8 cellular contexts compared by ENCODE assay signal in the genomic region with DNA sequence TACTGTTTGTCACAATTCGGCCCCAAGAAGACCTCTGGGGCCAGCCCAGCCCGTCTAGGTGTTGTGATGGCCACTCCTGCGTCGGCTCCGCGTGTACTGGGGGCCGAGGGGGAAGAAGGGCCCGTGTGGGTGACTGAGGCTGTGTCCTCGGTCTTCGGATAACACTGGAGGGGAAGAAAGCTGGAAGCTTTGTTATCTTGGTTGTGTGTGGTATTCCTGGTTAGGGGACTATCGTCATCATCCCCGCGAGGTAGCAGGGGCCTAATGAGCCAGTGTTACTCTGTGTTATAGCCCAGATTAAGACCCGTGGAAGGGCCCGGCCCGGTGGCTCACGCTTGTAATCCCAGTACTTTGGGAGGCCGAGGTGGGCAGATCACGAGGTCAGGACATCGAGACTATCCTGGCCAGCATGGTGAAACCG. TPM values are rescaled to one million over a fixed set of nuclear protein-coding genes. Genes with fewer than 3 reads are reported as not detected.
DNase-seq lines count a peak whose midpoint lies in the region; ATAC-seq and TF ChIP-seq lines count a peak whose summit lies in the region.

No MANE protein-coding gene starts in this region.

- no peaks in the 10 kb centered on the region for H3K27me3 Mint-ChIP-seq in naive thymus-derived CD8-positive, alpha-beta T cell

- peak overlapping the region; percentile 82 to 95 (median 92) for H3K4me3 Mint-ChIP-seq in naive thymus-derived CD8-positive, alpha-beta T cell

- ATAC-seq in naive thymus-derived CD8-positive, alpha-beta T cell: no peak
- no peak for ATAC-seq in GM21723 (IDR thresholded peaks at IDR 0.05; ENCODE audit: unreplicated experiment)

- H3K27me3 ChIP-seq in BLaER1 treated with 17β-estradiol and CSF1 and Interleukin-3, amounts not matched to agents 10 nM and 100 nM: no peaks in the 10 kb centered on the region
- no peaks in the 10 kb centered on the region for H3K27me3 ChIP-seq in OCI-LY1 (ENCODE audit: insufficient read depth, low read length)

- TF ChIP-seq CTCF in OCI-LY1 (IDR thresholded peaks at IDR 0.05; ENCODE audit: low read length): no peak

- no peaks in the 10 kb centered on the region for H3K9me2 ChIP-seq in OCI-LY1 (ENCODE audit: low read depth, low read length)

- DNase-seq in dermis blood vessel endothelial cell: peak; percentile 29
- peak in 1 of 10 donors; percentile 12 for DNase-seq in naive thymus-derived CD8-positive, alpha-beta T cell
- DNase-seq in foreskin melanocyte: no peak
- DNase-seq in MV-4-11 (lab: John Stamatoyannopoulos, UW): no peak
- DNase-seq in epidermal melanocyte (ENCODE audit: insufficient read length, low spot score): no peak

- H3K79me2 ChIP-seq in OCI-LY1 (ENCODE audit: insufficient read depth, low read length): peaks cover 12% of the 10 kb centered on the region

- POLR2A ChIA-PET in naive thymus-derived CD8-positive, alpha-beta T cell (lab: Charles Lee): interaction anchor here (1.3 to 2.0 kb wide), 3 partner anchors 15 to 22 kb away, joined by 4 to 5 read pairs (median 4); partner anchors contain the start of gene ECHS1

- no peaks in the 10 kb centered on the region for H3K9me3 Mint-ChIP-seq in naive thymus-derived CD8-positive, alpha-beta T cell

- H4K20me1 ChIP-seq in BLaER1 treated with 17β-estradiol and CSF1 and Interleukin-3, amounts not matched to agents 10 nM and 100 nM: peaks cover 0 to 40% (median 12%) of the 10 kb centered on the region in 11 experiments; a peak in 12 of 22 replicates
- H4K20me1 ChIP-seq in OCI-LY1 (ENCODE audit: insufficient read depth, low read length): no peaks in the 10 kb centered on the region

- peak overlapping the region; percentile 92 to 100 (median 98) for H3K4me2 ChIP-seq in BLaER1 treated with 17β-estradiol and CSF1 and Interleukin-3, amounts not matched to agents 10 nM and 100 nM
- peak overlapping the region; percentile 100 for H3K4me2 ChIP-seq in OCI-LY1 (ENCODE audit: low read length)

- H3K9ac ChIP-seq in BLaER1 treated with 17β-estradiol and CSF1 and Interleukin-3, amounts not matched to agents 10 nM and 100 nM: peak overlapping the region; percentile 93 to 98 (median 95)
- peak overlapping the region; percentile 100 for H3K9ac ChIP-seq in OCI-LY1 (ENCODE audit: low read length)

- peaks cover 37 to 45% (median 42%) of the 10 kb centered on the region in 11 experiments for H3K36me3 ChIP-seq in BLaER1 treated with 17β-estradiol and CSF1 and Interleukin-3, amounts not matched to agents 10 nM and 100 nM
- H3K36me3 ChIP-seq in OCI-LY1 (ENCODE audit: insufficient read depth, low read length): peaks cover 31% of the 10 kb centered on the region

- H3K9me3 ChIP-seq in BLaER1 treated with 17β-estradiol and CSF1 and Interleukin-3, amounts not matched to agents 10 nM and 100 nM (replicated peaks in 1 of 11): no peaks in the 10 kb centered on the region
- H3K9me3 ChIP-seq in OCI-LY1 (ENCODE audit: low read length): no peaks in the 10 kb centered on the region

- H2AFZ ChIP-seq in OCI-LY1 (ENCODE audit: low read length): no peak overlapping the region

- peaks cover 0 to 38% (median 0%) of the 10 kb centered on the region in 3 donors for H3K36me3 Mint-ChIP-seq in naive thymus-derived CD8-positive, alpha-beta T cell

- peak overlapping the region; percentile 88 to 96 (median 95) for H3K27ac ChIP-seq in BLaER1 treated with 17β-estradiol and CSF1 and Interleukin-3, amounts not matched to agents 10 nM and 100 nM
- H3K27ac ChIP-seq in OCI-LY1 (ENCODE audit: low read depth, low read length, poor library complexity, severe bottlenecking): peak overlapping the region; percentile 50

- H3K4me1 Mint-ChIP-seq in naive thymus-derived CD8-positive, alpha-beta T cell: peaks cover 23 to 56% (median 41%) of the 10 kb centered on the region in 4 donors

- H3K4me1 ChIP-seq in BLaER1 treated with 17β-estradiol and CSF1 and Interleukin-3, amounts not matched to agents 10 nM and 100 nM: peaks cover 53 to 67% (median 63%) of the 10 kb centered on the region in 10 experiments
- H3K4me1 ChIP-seq in OCI-LY1 (ENCODE audit: insufficient read depth, low read length, severe bottlenecking): peaks cover 37% of the 10 kb centered on the region

- H3F3A ChIP-seq in OCI-LY1 (ENCODE audit: insufficient read depth, low read length): no peaks in the 10 kb centered on the region

- H3K4me3 ChIP-seq in BLaER1 treated with 17β-estradiol and CSF1 and Interleukin-3, amounts not matched to agents 10 nM and 100 nM: peak overlapping the region; percentile 80 to 94 (median 88)
- H3K4me3 ChIP-seq in OCI-LY1 (ENCODE audit: low read depth, low read length, poor library complexity, severe bottlenecking): peak overlapping the region; percentile 99

- H3K27ac Mint-ChIP-seq in naive thymus-derived CD8-positive, alpha-beta T cell: peak overlapping the region; percentile 85 to 96 (median 92)

RNA-seq across cellular contexts. Expression of gene MTG1, which starts 0.9 kb away (rescaled TPM):
- 42.0 and 43.2 TPM in 2 replicates for total RNA-seq in dermis blood vessel endothelial cell
- 10 to 100 TPM; 62.4 to 67.9 TPM for total RNA-seq in naive thymus-derived CD8-positive, alpha-beta T cell
- polyA plus RNA-seq in naive thymus-derived CD8-positive, alpha-beta T cell: 10 to 100 TPM; 19.4 to 37.9 (median 28.5) TPM

RNA-seq across cellular contexts. Expression of gene PAOX, which starts 15.7 kb away (rescaled TPM):
- 5.7 and 17.7 TPM in 2 replicates for total RNA-seq in dermis blood vessel endothelial cell
- total RNA-seq in naive thymus-derived CD8-positive, alpha-beta T cell: 10 to 100 TPM; 11.3 to 11.9 TPM
- polyA plus RNA-seq in naive thymus-derived CD8-positive, alpha-beta T cell: 10 to 100 TPM; 10.9 to 15.6 (median 11.9) TPM

RNA-seq across cellular contexts. Expression of gene ECHS1, which starts 21.7 kb away (rescaled TPM):
- total RNA-seq in dermis blood vessel endothelial cell: 91.0 and 95.4 TPM in 2 replicates
- 10 to 100 TPM; 28.3 to 29.2 TPM for total RNA-seq in naive thymus-derived CD8-positive, alpha-beta T cell
- 100 to 1,000 TPM; 103 to 110 (median 104) TPM for polyA plus RNA-seq in naive thymus-derived CD8-positive, alpha-beta T cell

RNA-seq across cellular contexts. Expression of gene SPRN, which starts 29.6 kb away (rescaled TPM):
- total RNA-seq in dermis blood vessel endothelial cell: under 0.01 TPM in 1 of 2 replicates, not detected in the other
- total RNA-seq in naive thymus-derived CD8-positive, alpha-beta T cell: not detected
- under 1 TPM; 0.06 to 0.39 (median 0.28) TPM for polyA plus RNA-seq in naive thymus-derived CD8-positive, alpha-beta T cell

RNA-seq across cellular contexts. Expression of gene FUOM, which starts 37.0 kb away (rescaled TPM):
- total RNA-seq in dermis blood vessel endothelial cell: 11.2 and 24.8 TPM in 2 replicates
- total RNA-seq in naive thymus-derived CD8-positive, alpha-beta T cell: 10 to 100 TPM; 17.1 to 23.7 TPM
- 10 to 100 TPM; 17.4 to 21.4 (median 18.2) TPM for polyA plus RNA-seq in naive thymus-derived CD8-positive, alpha-beta T cell
